ENCODE assay signal across 37 cellular contexts in the genomic region with DNA sequence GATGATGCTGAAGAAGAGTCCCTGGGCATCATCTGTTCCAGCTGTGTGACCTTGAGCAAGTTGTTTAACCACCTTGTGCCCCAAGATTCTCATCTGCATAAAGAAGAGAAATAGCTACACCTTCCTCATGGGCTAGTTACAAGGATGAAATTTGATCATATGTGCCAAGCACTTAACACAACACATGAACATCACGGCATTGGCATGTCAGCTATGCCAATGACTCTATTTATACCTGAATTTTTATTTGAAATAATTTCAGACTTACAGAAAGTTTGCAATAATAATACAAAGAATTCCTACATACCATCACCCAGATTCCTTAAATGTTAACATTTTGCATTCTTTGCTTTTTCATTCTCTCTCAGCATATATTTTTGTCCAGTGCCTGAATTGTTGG. TPM values are rescaled to one million over a fixed set of nuclear protein-coding genes. Genes with fewer than 3 reads are reported as not detected.
"Had no signal": no experiment of that assay in that cellular context is flagged by ENCODE, and none has a peak within 500 bp of the region (broad histone marks: within the 10 kb centered on the region; RNA-seq: fewer than 3 reads in every experiment).

No MANE protein-coding gene starts in this region.

- H3K27ac Mint-ChIP-seq: activated B cell treated with CpG ODN at 0.5 μM for 24 hours; activated CD4-positive, alpha-beta memory T cell treated with anti-CD3 and anti-CD28 coated beads for 36 hours; activated CD8-positive, alpha-beta memory T cell treated with anti-CD3 and anti-CD28 coated beads, Interleukin-2, amount 10 ng/mL, durations not matched to agents 7 days and 5 days; activated CD8-positive, alpha-beta T cell treated with anti-CD3 and anti-CD28 coated beads, Interleukin-2, amount 10 ng/mL, durations not matched to agents 7 days and 5 days; activated naive CD4-positive, alpha-beta T cell treated with anti-CD3 and anti-CD28 coated beads for 36 hours; activated naive CD4-positive, alpha-beta T cell treated with anti-CD3 and anti-CD28 coated beads, Interleukin-2, amount 50 U/mL, for 24 hours; activated naive CD8-positive, alpha-beta T cell treated with anti-CD3 and anti-CD28 coated beads for 36 hours; activated naive CD8-positive, alpha-beta T cell treated with anti-CD3 and anti-CD28 coated beads, Interleukin-2, amount 50 U/mL, for 24 hours; activated T-helper 1 cell treated with anti-CD3 and anti-CD28 coated beads, Interleukin-12 subunit alpha, Interleukin-12 subunit beta, Interleukin-2, Interleukin-4 antibody, amounts not matched to agents 30 ng/mL and 10 ng/mL and 1 ng/mL, durations not matched to agents 14 hours and 24 hours and 36 hours; activated T-helper 2 cell treated with anti-CD3 and anti-CD28 coated beads, Interferon-gamma antibody, Interleukin-2, Interleukin-4, amounts not matched to agents 10 μg/mL and 5 μg/mL and 100 μg/mL, durations not matched to agents 14 hours and 24 hours and 36 hours; brain; effector memory CD8-positive, alpha-beta T cell had no signal

- H3K36me3 ChIP-seq: ascending aorta, esophagus muscularis mucosa, gastrocnemius medialis, heart left ventricle, WERI-Rb-1 had no signal

- H3K4me3 Mint-ChIP-seq: activated B cell treated with CpG ODN at 0.5 μM for 24 hours; activated CD4-positive, alpha-beta memory T cell treated with anti-CD3 and anti-CD28 coated beads for 36 hours; activated CD8-positive, alpha-beta memory T cell treated with anti-CD3 and anti-CD28 coated beads, Interleukin-2, amount 10 ng/mL, durations not matched to agents 7 days and 5 days; activated CD8-positive, alpha-beta T cell treated with anti-CD3 and anti-CD28 coated beads, Interleukin-2, amount 10 ng/mL, durations not matched to agents 7 days and 5 days; activated naive CD4-positive, alpha-beta T cell treated with anti-CD3 and anti-CD28 coated beads for 36 hours; activated naive CD4-positive, alpha-beta T cell treated with anti-CD3 and anti-CD28 coated beads, Interleukin-2, amount 50 U/mL, for 24 hours; activated naive CD8-positive, alpha-beta T cell treated with anti-CD3 and anti-CD28 coated beads for 36 hours; activated naive CD8-positive, alpha-beta T cell treated with anti-CD3 and anti-CD28 coated beads, Interleukin-2, amount 50 U/mL, for 24 hours; activated T-helper 1 cell treated with anti-CD3 and anti-CD28 coated beads, Interleukin-12 subunit alpha, Interleukin-12 subunit beta, Interleukin-2, Interleukin-4 antibody, amounts not matched to agents 30 ng/mL and 10 ng/mL and 1 ng/mL, durations not matched to agents 14 hours and 24 hours and 36 hours; brain; central memory CD8-positive, alpha-beta T cell; effector memory CD8-positive, alpha-beta T cell had no signal

- H3K9me3 ChIP-seq: ascending aorta, esophagus muscularis mucosa, gastrocnemius medialis had no signal

- H3K4me1 Mint-ChIP-seq: activated B cell treated with CpG ODN at 0.5 μM for 24 hours; activated CD8-positive, alpha-beta memory T cell treated with anti-CD3 and anti-CD28 coated beads, Interleukin-2, amount 10 ng/mL, durations not matched to agents 7 days and 5 days; activated naive CD4-positive, alpha-beta T cell treated with anti-CD3 and anti-CD28 coated beads, Interleukin-2, amount 50 U/mL, for 24 hours; activated naive CD8-positive, alpha-beta T cell treated with anti-CD3 and anti-CD28 coated beads for 36 hours; activated naive CD8-positive, alpha-beta T cell treated with anti-CD3 and anti-CD28 coated beads, Interleukin-2, amount 50 U/mL, for 24 hours; central memory CD8-positive, alpha-beta T cell had no signal

- DNase-seq: activated B cell treated with CpG ODN at 0.5 μM for 24 hours; activated CD4-positive, alpha-beta memory T cell treated with anti-CD3 and anti-CD28 coated beads for 36 hours; activated CD4-positive, alpha-beta T cell treated with anti-CD3 and anti-CD28 coated beads for 48 hours; activated CD4-positive, alpha-beta T cell treated with anti-CD3 and anti-CD28 coated beads, Interleukin-2, amount 50 U/mL, for 1 hour; activated CD8-positive, alpha-beta memory T cell treated with anti-CD3 and anti-CD28 coated beads, Interleukin-2, amount 10 ng/mL, durations not matched to agents 7 days and 5 days; activated CD8-positive, alpha-beta memory T cell treated with anti-CD3 and anti-CD28 coated beads, Interleukin-2, amount 50 U/mL, for 4 hours; activated CD8-positive, alpha-beta T cell treated with anti-CD3 and anti-CD28 coated beads, Interleukin-2, amount 10 ng/mL, durations not matched to agents 7 days and 5 days; activated effector memory CD4-positive, alpha-beta T cell treated with anti-CD3 and anti-CD28 coated beads, Interleukin-2, amount 50 U/mL, for 16 hours; activated naive CD4-positive, alpha-beta T cell treated with anti-CD3 and anti-CD28 coated beads for 36 hours; activated naive CD8-positive, alpha-beta T cell treated with anti-CD3 and anti-CD28 coated beads for 36 hours; activated naive CD8-positive, alpha-beta T cell treated with anti-CD3 and anti-CD28 coated beads, Interleukin-2, amount 50 U/mL, for 24 hours; activated T-cell treated with anti-CD3 and anti-CD28 coated beads, Interleukin-2, amount 50 U/mL, for 1 hour; activated T-cell treated with anti-CD3 and anti-CD28 coated beads, Interleukin-2, amount 50 U/mL, for 48 hours; cortex of kidney; dermis blood vessel endothelial cell; effector CD4-positive, alpha-beta T cell; effector memory CD8-positive, alpha-beta T cell; erythroblast; foreskin keratinocyte; gastrocnemius medialis; glutamatergic neuron; heart left ventricle; hypothalamus; T1000; WERI-Rb-1 had no signal

- H3K27ac ChIP-seq: ascending aorta, esophagus muscularis mucosa, foreskin keratinocyte, gastrocnemius medialis, heart left ventricle, WERI-Rb-1 had no signal

- H3K4me3 ChIP-seq: ascending aorta, esophagus muscularis mucosa, gastrocnemius medialis, heart left ventricle had no signal

- H3K27me3 ChIP-seq: ascending aorta, gastrocnemius medialis, heart left ventricle had no signal

- H3K4me1 ChIP-seq: ascending aorta, esophagus muscularis mucosa, foreskin keratinocyte, gastrocnemius medialis had no signal

- ATAC-seq: activated CD4-positive, CD25-positive, alpha-beta regulatory T cell treated with anti-CD3 and anti-CD28 coated beads, Interleukin-2, amount 50 U/mL, for 24 hours; activated CD8-positive, alpha-beta memory T cell treated with anti-CD3 and anti-CD28 coated beads, Interleukin-2, amount 10 ng/mL, durations not matched to agents 7 days and 5 days; activated CD8-positive, alpha-beta T cell treated with anti-CD3 and anti-CD28 coated beads, Interleukin-2, amount 10 ng/mL, durations not matched to agents 7 days and 5 days; activated naive CD8-positive, alpha-beta T cell treated with anti-CD3 and anti-CD28 coated beads, Interleukin-2, amount 50 U/mL, for 24 hours; effector memory CD8-positive, alpha-beta T cell; foreskin keratinocyte; gastrocnemius medialis; heart left ventricle had no signal

- H3K36me3 Mint-ChIP-seq: activated CD4-positive, alpha-beta memory T cell treated with anti-CD3 and anti-CD28 coated beads for 36 hours; activated CD8-positive, alpha-beta memory T cell treated with anti-CD3 and anti-CD28 coated beads, Interleukin-2, amount 10 ng/mL, durations not matched to agents 7 days and 5 days; activated naive CD4-positive, alpha-beta T cell treated with anti-CD3 and anti-CD28 coated beads, Interleukin-2, amount 50 U/mL, for 24 hours; activated naive CD8-positive, alpha-beta T cell treated with anti-CD3 and anti-CD28 coated beads for 36 hours; brain had no signal

- H3K9me3 Mint-ChIP-seq: activated B cell treated with CpG ODN at 0.5 μM for 24 hours; activated CD4-positive, alpha-beta memory T cell treated with anti-CD3 and anti-CD28 coated beads for 36 hours; activated naive CD4-positive, alpha-beta T cell treated with anti-CD3 and anti-CD28 coated beads for 36 hours; activated naive CD4-positive, alpha-beta T cell treated with anti-CD3 and anti-CD28 coated beads, Interleukin-2, amount 50 U/mL, for 24 hours; activated naive CD8-positive, alpha-beta T cell treated with anti-CD3 and anti-CD28 coated beads for 36 hours; activated naive CD8-positive, alpha-beta T cell treated with anti-CD3 and anti-CD28 coated beads, Interleukin-2, amount 50 U/mL, for 24 hours; activated T-helper 1 cell treated with anti-CD3 and anti-CD28 coated beads, Interleukin-12 subunit alpha, Interleukin-12 subunit beta, Interleukin-2, Interleukin-4 antibody, amounts not matched to agents 30 ng/mL and 10 ng/mL and 1 ng/mL, durations not matched to agents 14 hours and 24 hours and 36 hours; activated T-helper 2 cell treated with anti-CD3 and anti-CD28 coated beads, Interferon-gamma antibody, Interleukin-2, Interleukin-4, amounts not matched to agents 10 μg/mL and 5 μg/mL and 100 μg/mL, durations not matched to agents 14 hours and 24 hours and 36 hours; central memory CD8-positive, alpha-beta T cell; effector memory CD8-positive, alpha-beta T cell had no signal

RNA-seq across cellular contexts. Expression of a gene that starts 21.0 kb away (rescaled TPM):
- total RNA-seq: activated B cell treated with CpG ODN at 0.5 μM for 24 hours; activated CD4-positive, alpha-beta memory T cell treated with anti-CD3 and anti-CD28 coated beads for 36 hours; activated CD8-positive, alpha-beta memory T cell treated with anti-CD3 and anti-CD28 coated beads for 36 hours; activated CD8-positive, alpha-beta memory T cell treated with anti-CD3 and anti-CD28 coated beads, Interleukin-2, amount 10 ng/mL, durations not matched to agents 7 days and 5 days; activated CD8-positive, alpha-beta T cell treated with anti-CD3 and anti-CD28 coated beads, Interleukin-2, amount 10 ng/mL, durations not matched to agents 7 days and 5 days; activated naive CD4-positive, alpha-beta T cell treated with anti-CD3 and anti-CD28 coated beads for 36 hours; activated T-helper 2 cell treated with anti-CD3 and anti-CD28 coated beads, Interferon-gamma antibody, Interleukin-2, Interleukin-4, amounts not matched to agents 10 μg/mL and 5 μg/mL and 100 μg/mL, durations not matched to agents 14 hours and 24 hours and 36 hours; bronchial epithelial cell; foreskin keratinocyte; T-helper 2 cell treated with Interferon-gamma antibody and Interleukin-4, amounts not matched to agents 100 ng/mL and 5 ng/mL, for 36 hours had no signal

RNA-seq across cellular contexts. Expression of a gene that starts 44.5 kb away (rescaled TPM):
- total RNA-seq: activated B cell treated with CpG ODN at 0.5 μM for 24 hours; activated CD4-positive, alpha-beta memory T cell treated with anti-CD3 and anti-CD28 coated beads for 36 hours; activated CD8-positive, alpha-beta memory T cell treated with anti-CD3 and anti-CD28 coated beads for 36 hours; activated CD8-positive, alpha-beta memory T cell treated with anti-CD3 and anti-CD28 coated beads, Interleukin-2, amount 10 ng/mL, durations not matched to agents 7 days and 5 days; activated CD8-positive, alpha-beta T cell treated with anti-CD3 and anti-CD28 coated beads, Interleukin-2, amount 10 ng/mL, durations not matched to agents 7 days and 5 days; activated naive CD4-positive, alpha-beta T cell treated with anti-CD3 and anti-CD28 coated beads for 36 hours; activated naive CD8-positive, alpha-beta T cell treated with anti-CD3 and anti-CD28 coated beads for 36 hours; activated T-helper 1 cell treated with anti-CD3 and anti-CD28 coated beads, Interleukin-12 subunit alpha, Interleukin-12 subunit beta, Interleukin-2, Interleukin-4 antibody, amounts not matched to agents 30 ng/mL and 10 ng/mL and 1 ng/mL, durations not matched to agents 14 hours and 24 hours and 36 hours; activated T-helper 2 cell treated with anti-CD3 and anti-CD28 coated beads, Interferon-gamma antibody, Interleukin-2, Interleukin-4, amounts not matched to agents 10 μg/mL and 5 μg/mL and 100 μg/mL, durations not matched to agents 14 hours and 24 hours and 36 hours; ascending aorta; bronchial epithelial cell; cardiac septum; dermis blood vessel endothelial cell; esophagus muscularis mucosa; foreskin keratinocyte; gastrocnemius medialis; heart left ventricle; T-helper 2 cell treated with Interferon-gamma antibody and Interleukin-4, amounts not matched to agents 100 ng/mL and 5 ng/mL, for 36 hours had no signal
- polyA plus RNA-seq: foreskin keratinocyte, heart left ventricle had no signal
